Comparison of ENCODE assay signal across 27 cellular contexts in the genomic region with DNA sequence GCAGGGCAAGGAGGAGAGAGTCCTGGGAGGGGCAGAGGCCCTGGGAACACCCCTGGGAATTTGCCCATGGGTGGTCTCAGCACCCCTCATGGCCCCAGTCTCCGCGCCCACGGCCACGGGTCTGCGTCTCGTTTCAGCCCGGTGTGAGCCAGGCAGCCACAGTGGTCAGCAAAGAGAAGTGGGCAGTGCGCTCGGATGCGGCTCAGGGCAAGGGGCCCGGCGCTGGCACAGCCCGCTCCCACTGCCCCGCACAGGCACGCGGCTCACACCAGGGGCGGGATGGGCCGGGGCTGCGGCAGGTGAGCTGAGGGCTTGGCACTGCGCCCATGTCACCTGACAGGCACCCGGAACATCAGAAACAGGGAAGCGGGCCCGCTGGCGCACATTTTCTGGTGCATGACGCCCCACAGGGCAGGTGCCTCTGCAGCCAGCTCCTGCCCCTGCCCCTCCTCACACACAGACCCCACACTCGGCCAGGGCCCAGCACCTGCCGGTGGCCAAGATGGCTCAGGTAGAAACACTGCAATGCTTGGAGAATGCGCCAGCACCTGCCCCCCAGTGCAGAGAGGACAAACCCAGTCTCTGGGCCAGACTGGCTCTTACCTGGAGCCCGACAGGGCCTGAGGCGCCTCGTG. TPM values are rescaled to one million over a fixed set of nuclear protein-coding genes. Genes with fewer than 3 reads are reported as not detected.
DNase-seq lines count a peak whose midpoint lies in the region; ATAC-seq and TF ChIP-seq lines count a peak whose summit lies in the region.
"Had no signal": no experiment of that assay in that cellular context is flagged by ENCODE, and none has a peak within 500 bp of the region (broad histone marks: within the 10 kb centered on the region; RNA-seq: fewer than 3 reads in every experiment).

No MANE protein-coding gene starts in this region.

- DNase-seq in NCI-H2029 (lab: John Stamatoyannopoulos, UW) (peak; percentile 69), NCI-H2029 treated with DMSO at 0.1 percent for 48 hours (lab: John Stamatoyannopoulos, UW) (no peak), G401 (ENCODE audit: low spot score) (peak; percentile 47), left colon (peak in 1 of 2 donors; percentile 76), spleen (peak; percentile 64), SKM-1 (lab: John Stamatoyannopoulos, UW; ENCODE audit: unreplicated experiment) (no peak), ovary (no peak), mesendoderm (no peak)
- DNase-seq: activated CD4-positive, alpha-beta T cell treated with anti-CD3 and anti-CD28 coated beads, Interleukin-2, amount 50 U/mL, for 48 hours; activated T-cell treated with anti-CD3 and anti-CD28 coated beads for 4 hours; GOT3; IMR-90; left cardiac atrium; mesenchymal stem cell; naive B cell; NCI-H1694 treated with DMSO at 0.1 percent for 48 hours; NCI-H2227 treated with DMSO at 0.1 percent for 48 hours; RPMI8226; stimulated activated CD4-positive, alpha-beta T cell treated with anti-CD3 and anti-CD28 coated beads, Interleukin-1b, Interleukin-23, amount 100 ng/mL, for 48 hours; stimulated activated CD8-positive, alpha-beta memory T cell treated with anti-CD3 and anti-CD28 coated beads, Interleukin-4, amount 100 ng/mL, for 48 hours; T-helper 1 cell had no signal

- H2BK15ac ChIP-seq in mesendoderm (replicated peaks; ENCODE audit: low read depth): no peak overlapping the region

- H3K4me2 ChIP-seq in mesendoderm (ENCODE audit: low read length): no peak overlapping the region
- H3K4me2 ChIP-seq: hepatocyte had no signal

- H3K4ac ChIP-seq in mesendoderm (ENCODE audit: low read depth, low read length): no peak overlapping the region

- no peak overlapping the region for H3K18ac ChIP-seq in mesendoderm (ENCODE audit: low read length)

- H4K5ac ChIP-seq in mesendoderm (ENCODE audit: low read length): no peak overlapping the region

- peak; percentile 62 for ATAC-seq in left colon
- ATAC-seq: gastroesophageal sphincter, left cardiac atrium had no signal

- no peak overlapping the region for H2BK5ac ChIP-seq in mesendoderm (ENCODE audit: low read length)

- no peak overlapping the region for H3K23ac ChIP-seq in mesendoderm (ENCODE audit: low read length)

- H3K79me1 ChIP-seq in mesendoderm (ENCODE audit: low read length): no peaks in the 10 kb centered on the region

- TF ChIP-seq CTCF in spleen (IDR thresholded peaks at IDR 0.05 in 8 of 11, conservative IDR thresholded peaks at IDR 0.05 in 3 of 11): no peak
- TF ChIP-seq CTCF in ovary (IDR thresholded peaks at IDR 0.05): no peak

- H3K9me3 ChIP-seq in spleen (peaks cover 0 to 23% (median 12%) of the 10 kb centered on the region in 8 donors), ovary (no peaks in the 10 kb centered on the region)
- H3K9me3 ChIP-seq: SJSA1 had no signal

- in situ Hi-C loops in G401 (cut with HindIII; ENCODE audit: low sequenced_read_pairs): loop anchor here (10.0 kb wide), 2 partner anchors 59 to 61 kb away; a partner anchor contains a TSS

- TF ChIP-seq EP300 in ovary (IDR thresholded peaks at IDR 0.05): no peak

- H3K4me1 ChIP-seq in spleen (no peaks in the 10 kb centered on the region), ovary (ENCODE audit: insufficient read depth) (no peaks in the 10 kb centered on the region), mesendoderm (ENCODE audit: control insufficient read depth, low read depth, low read length) (no peaks in the 10 kb centered on the region)
- H3K4me1 ChIP-seq: SJSA1 had no signal

- no peak overlapping the region for H3K9ac ChIP-seq in mesendoderm (ENCODE audit: low read length)

- H3K4me3 ChIP-seq in spleen: no peak overlapping the region
- no peak overlapping the region for H3K4me3 ChIP-seq in ovary
- H3K4me3 ChIP-seq in mesendoderm (ENCODE audit: low read length): no peak overlapping the region
- H3K4me3 ChIP-seq: dorsolateral prefrontal cortex, gastroesophageal sphincter, hepatocyte, SJSA1, skin epidermis had no signal

- 82 to 93% (median 89%) methylated on average over 23 to 31 of the region's 31 CpGs for whole genome bisulfite sequencing in spleen, 5 donors
- WGBS in ovary, 3 donors: 85 to 90% (median 89%) methylated on average over 30 to 31 of the region's 31 CpGs
- WGBS in mesendoderm (ENCODE audit: extremely low coverage, insufficient coverage, low lambda C conversion rate): no CpG with 5 or more reads among the region's 31 CpGs

- H3K36me3 ChIP-seq in spleen: peaks cover 0 to 21% (median 0%) of the 10 kb centered on the region in 6 donors
- H3K36me3 ChIP-seq in ovary: no peaks in the 10 kb centered on the region
- H3K36me3 ChIP-seq in mesendoderm (ENCODE audit: control insufficient read depth, insufficient read depth, low read length): no peaks in the 10 kb centered on the region
- H3K36me3 ChIP-seq: SJSA1 had no signal

- H3K27me3 ChIP-seq in spleen (replicated peaks in 1 of 7) (no peaks in the 10 kb centered on the region), ovary (no peaks in the 10 kb centered on the region), mesendoderm (ENCODE audit: insufficient read depth, low read length, poor library complexity) (no peaks in the 10 kb centered on the region)
- H3K27me3 ChIP-seq: dorsolateral prefrontal cortex, gastroesophageal sphincter, hepatocyte, SJSA1 had no signal

- no peaks in the 10 kb centered on the region for H3K79me2 ChIP-seq in mesendoderm (ENCODE audit: control insufficient read depth, insufficient read depth, low read length)
- H3K79me2 ChIP-seq: hepatocyte had no signal

- TF ChIP-seq POLR2A in spleen (IDR thresholded peaks at IDR 0.05) (no peak), ovary (IDR thresholded peaks at IDR 0.05) (no peak)

- H2BK120ac ChIP-seq in mesendoderm (ENCODE audit: low read depth, low read length): no peak overlapping the region

- H3K56ac ChIP-seq in mesendoderm (ENCODE audit: low read length): no peak overlapping the region

- intact Hi-C loops in left colon (cut with DNase I, micrococcal nuclease): no loop called here
- intact Hi-C loops in spleen (cut with DNase I; ENCODE audit: low total_unique reads): no loop called here
- intact Hi-C loops in ovary (cut with DNase I): no loop called here

- H3K27ac ChIP-seq in spleen (no peak overlapping the region), ovary (no peak overlapping the region), mesendoderm (ENCODE audit: low read depth, low read length) (no peak overlapping the region)
- H3K27ac ChIP-seq: 22Rv1, gastroesophageal sphincter, hepatocyte, SJSA1, skin epidermis had no signal

- no peak overlapping the region for H4K8ac ChIP-seq in mesendoderm (ENCODE audit: low read depth, low read length)

- H2AK5ac ChIP-seq in mesendoderm (ENCODE audit: low read length): no peak overlapping the region

RNA-seq across cellular contexts. Expression of a gene that starts 41.9 kb away (rescaled TPM):
- total RNA-seq in G401 (2014; rRNA removed; shearing (Covaris generic)): 53.2 and 72.2 TPM in 2 replicates
- total RNA-seq in left colon (10 to 100 TPM; 33.1 to 49.8 TPM), spleen (100 to 1,000 TPM in 5 of 7 donors, 10 to 100 TPM in 2; 51.8 to 128 (median 112) TPM), ovary (10 to 100 TPM; 22.3 to 51.4 (median 35.3) TPM)
- polyA plus RNA-seq in spleen (100 to 1,000 TPM in 1 of 3 donors, 10 to 100 TPM in 2; 36.0 to 103 (median 38.4) TPM), ovary (10 to 100 TPM; 10.3 to 41.5 TPM)
- 10.1 TPM for polyA plus RNA-seq in mesendoderm (2013, experiment 1 of 2)
- polyA plus RNA-seq in mesendoderm (2013, experiment 2 of 2): 10.8 TPM

Comparison
In these comparisons a context has a peak if more than half of its experiments do, and no peak if none do; other contexts are left out.
1. DNase-seq: peak in NCI-H2029 (single experiment), G401 (single experiment) and spleen (single experiment); none in NCI-H2029 treated with DMSO at 0.1 percent for 48 hours (single experiment), SKM-1 (single experiment), ovary (0 of 5) and mesendoderm (single experiment).